In genomic region chr16:30775381-30776099, GRCh38 we compare ENCODE assay signal across 8 cellular contexts. TPM values are rescaled to one million over a fixed set of nuclear protein-coding genes. Genes with fewer than 3 reads are reported as not detected.
DNase-seq lines count a peak whose midpoint lies in the region; ATAC-seq and TF ChIP-seq lines count a peak whose summit lies in the region.

No MANE protein-coding gene starts in this region.

- ATAC-seq in GM21367 (IDR thresholded peaks at IDR 0.05; ENCODE audit: unreplicated experiment) (peak; percentile 46), GM21717 (IDR thresholded peaks at IDR 0.05; ENCODE audit: unreplicated experiment) (no peak)

- no peaks in the 10 kb centered on the region for H3K27me3 ChIP-seq in CD8-positive, alpha-beta memory T cell (ENCODE audit: insufficient read depth, low read length, poor library complexity, severe bottlenecking)
- H3K27me3 ChIP-seq in MM.1S (replicated peaks; ENCODE audit: insufficient read depth, low read length) (no peaks in the 10 kb centered on the region), hepatocyte (no peaks in the 10 kb centered on the region)

- no peaks in the 10 kb centered on the region for H3K79me2 ChIP-seq in MM.1S (ENCODE audit: low read length)
- H3K79me2 ChIP-seq in hepatocyte: peaks cover 10% of the 10 kb centered on the region

- peak overlapping the region; percentile 71 for H3K9ac ChIP-seq in MM.1S (ENCODE audit: low read length)

- in situ Hi-C loops in astrocyte of the spinal cord (cut with HindIII; ENCODE audit: low sequenced_read_pairs): loop anchor here (25.0 kb wide), 1 partner anchor 112 kb away; the partner anchor contains the start of genes BCL7C and CTF1

- H3K9me2 ChIP-seq in MM.1S (replicated peaks; ENCODE audit: insufficient read depth, low read length) (no peaks in the 10 kb centered on the region), hepatocyte (replicated peaks; ENCODE audit: insufficient read depth) (no peaks in the 10 kb centered on the region)

- 1% methylated on average over 73 of the region's 75 CpGs for WGBS in hepatocyte (ENCODE audit: low lambda C conversion rate, missing lambda C conversion rate)

- H3K27ac Mint-ChIP-seq in CD8-positive, alpha-beta memory T cell: peak overlapping the region in 6 of 8 donors; percentile 50 to 96 (median 80)
- peak overlapping the region; percentile 75 for H3K27ac Mint-ChIP-seq in T-helper 1 cell treated with Interleukin-12 subunit alpha and Interleukin-12 subunit beta and Interleukin-4 antibody, amounts not matched to agents 30 μg/mL and 1 μg/mL, for 36 hours

- H3K9me3 Mint-ChIP-seq in CD8-positive, alpha-beta memory T cell: no peaks in the 10 kb centered on the region
- H3K9me3 Mint-ChIP-seq in T-helper 1 cell treated with Interleukin-12 subunit alpha and Interleukin-12 subunit beta and Interleukin-4 antibody, amounts not matched to agents 30 μg/mL and 1 μg/mL, for 36 hours: no peaks in the 10 kb centered on the region

- peaks cover 19 to 39% (median 20%) of the 10 kb centered on the region in 3 donors for H3K4me1 Mint-ChIP-seq in CD8-positive, alpha-beta memory T cell
- H3K4me1 Mint-ChIP-seq in T-helper 1 cell treated with Interleukin-12 subunit alpha and Interleukin-12 subunit beta and Interleukin-4 antibody, amounts not matched to agents 30 μg/mL and 1 μg/mL, for 36 hours (ENCODE audit: low read depth): peaks cover 27% of the 10 kb centered on the region

- peak; percentile 14 to 60 (median 34) for DNase-seq in CD8-positive, alpha-beta memory T cell
- peak; percentile 64 for DNase-seq in MM.1S
- DNase-seq in astrocyte of the spinal cord (ENCODE audit: low read depth, low spot score): peak; percentile 82
- peak; percentile 89 for DNase-seq in hepatocyte (ENCODE audit: low spot score)
- DNase-seq in putamen (ENCODE audit: low spot score): peak; percentile 83

- peak overlapping the region; percentile 67 for H3K27ac ChIP-seq in CD8-positive, alpha-beta memory T cell (ENCODE audit: low read depth, low read length)
- H3K27ac ChIP-seq in MM.1S (ENCODE audit: low read length) (peak overlapping the region; percentile 11; the same call in 1 of the 2 replicates), hepatocyte (peak overlapping the region; percentile 97)

- no peaks in the 10 kb centered on the region for H3F3A ChIP-seq in MM.1S (ENCODE audit: insufficient read depth, low read length)

- H2AFZ ChIP-seq in MM.1S (ENCODE audit: low read length) (peak overlapping the region; percentile 11), hepatocyte (peak overlapping the region; percentile 22)

- peaks cover 0 to 6% of the 10 kb centered on the region in 2 donors for H3K27me3 Mint-ChIP-seq in CD8-positive, alpha-beta memory T cell
- no peaks in the 10 kb centered on the region for H3K27me3 Mint-ChIP-seq in T-helper 1 cell treated with Interleukin-12 subunit alpha and Interleukin-12 subunit beta and Interleukin-4 antibody, amounts not matched to agents 30 μg/mL and 1 μg/mL, for 36 hours (ENCODE audit: low read depth)

- peaks cover 4% of the 10 kb centered on the region for H3K4me1 ChIP-seq in CD8-positive, alpha-beta memory T cell (ENCODE audit: insufficient read depth, low read length)
- no peaks in the 10 kb centered on the region for H3K4me1 ChIP-seq in MM.1S (ENCODE audit: low read length)
- peaks cover 19% of the 10 kb centered on the region for H3K4me1 ChIP-seq in hepatocyte (ENCODE audit: insufficient read depth)

- H3K36me3 Mint-ChIP-seq in CD8-positive, alpha-beta memory T cell: peaks cover 0 to 44% (median 11%) of the 10 kb centered on the region in 3 donors
- H3K36me3 Mint-ChIP-seq in T-helper 1 cell treated with Interleukin-12 subunit alpha and Interleukin-12 subunit beta and Interleukin-4 antibody, amounts not matched to agents 30 μg/mL and 1 μg/mL, for 36 hours (ENCODE audit: low read depth): peaks cover 21% of the 10 kb centered on the region

- H3K36me3 ChIP-seq in CD8-positive, alpha-beta memory T cell (ENCODE audit: insufficient read depth, low read length): peaks cover 19% of the 10 kb centered on the region
- no peaks in the 10 kb centered on the region; the same call in 1 of the 2 replicates for H3K36me3 ChIP-seq in MM.1S (replicated peaks; ENCODE audit: insufficient read depth, low read length)
- no peaks in the 10 kb centered on the region for H3K36me3 ChIP-seq in hepatocyte (replicated peaks; ENCODE audit: insufficient read depth, low read depth)

- H3K4me2 ChIP-seq in MM.1S (ENCODE audit: low read depth, low read length) (peak overlapping the region; percentile 93), hepatocyte (peak overlapping the region; percentile 92)

- POLR2A ChIA-PET in CD8-positive, alpha-beta memory T cell (lab: Charles Lee): interaction anchor here (0.6 to 1.4 kb wide), 4 partner anchors 13 to 277 kb away, joined by 3 to 5 read pairs (median 5); partner anchors contain the start of gene PHKG2

- H3K4me3 Mint-ChIP-seq in CD8-positive, alpha-beta memory T cell: peak overlapping the region; percentile 86 to 94 (median 92)
- peak overlapping the region; percentile 89 for H3K4me3 Mint-ChIP-seq in T-helper 1 cell treated with Interleukin-12 subunit alpha and Interleukin-12 subunit beta and Interleukin-4 antibody, amounts not matched to agents 30 μg/mL and 1 μg/mL, for 36 hours

- no peak for TF ChIP-seq CTCF in MM.1S (IDR thresholded peaks at IDR 0.05; ENCODE audit: low read length)
- no peak for TF ChIP-seq CTCF in astrocyte of the spinal cord (IDR thresholded peaks at IDR 0.05; ENCODE audit: low read depth, low read length)
- TF ChIP-seq CTCF in hepatocyte (IDR thresholded peaks at IDR 0.05; ENCODE audit: poor library complexity): no peak

- peak overlapping the region; percentile 77 for H3K4me3 ChIP-seq in CD8-positive, alpha-beta memory T cell (ENCODE audit: low read length)
- peak overlapping the region; percentile 69 for H3K4me3 ChIP-seq in MM.1S (ENCODE audit: low read length)
- H3K4me3 ChIP-seq in astrocyte of the spinal cord (ENCODE audit: low read depth, low read length): peak overlapping the region; percentile 48
- H3K4me3 ChIP-seq in hepatocyte: peak overlapping the region; percentile 50

- CTCF ChIA-PET in CD8-positive, alpha-beta memory T cell (lab: Charles Lee): interaction anchor here (0.6 kb wide), 1 partner anchor 39 kb away, joined by 3 read pairs; no protein-coding TSS in a partner anchor

- H4K20me1 ChIP-seq in MM.1S (ENCODE audit: insufficient read depth, low read length) (no peaks in the 10 kb centered on the region), hepatocyte (ENCODE audit: insufficient read depth, poor library complexity, severe bottlenecking) (no peaks in the 10 kb centered on the region)

- H3K9me3 ChIP-seq in CD8-positive, alpha-beta memory T cell (ENCODE audit: low read length): no peaks in the 10 kb centered on the region
- H3K9me3 ChIP-seq in MM.1S (replicated peaks; ENCODE audit: insufficient read depth, low read length): no peaks in the 10 kb centered on the region
- no peaks in the 10 kb centered on the region for H3K9me3 ChIP-seq in hepatocyte (ENCODE audit: low read depth)

RNA-seq across cellular contexts. Expression of gene ZNF629, which starts 11.5 kb away (rescaled TPM):
- total RNA-seq in CD8-positive, alpha-beta memory T cell: 1 to 10 TPM; 5.6 to 5.7 TPM
- polyA plus RNA-seq in CD8-positive, alpha-beta memory T cell: 1.1 TPM
- 12.2 and 15.6 TPM in 2 replicates for total RNA-seq in hepatocyte
- polyA plus RNA-seq in hepatocyte: 7.7 and 8.7 TPM in 2 replicates

RNA-seq across cellular contexts. Expression of gene RNF40, which starts 13.4 kb away (rescaled TPM):
- total RNA-seq in CD8-positive, alpha-beta memory T cell: 100 to 1,000 TPM; 152 to 157 TPM
- 61.9 TPM for polyA plus RNA-seq in CD8-positive, alpha-beta memory T cell
- total RNA-seq in hepatocyte: 63.5 and 75.3 TPM in 2 replicates
- polyA plus RNA-seq in hepatocyte: 70.4 and 75.6 TPM in 2 replicates

RNA-seq across cellular contexts. Expression of gene CFAP119, which starts 13.7 kb away (rescaled TPM):
- total RNA-seq in CD8-positive, alpha-beta memory T cell: 1 to 10 TPM; 6.5 to 6.9 TPM
- polyA plus RNA-seq in CD8-positive, alpha-beta memory T cell: 0.25 TPM
- total RNA-seq in hepatocyte: 1.3 and 5.0 TPM in 2 replicates
- 4.2 and 6.1 TPM in 2 replicates for polyA plus RNA-seq in hepatocyte

RNA-seq across cellular contexts. Expression of gene PHKG2, which starts 27.3 kb away (rescaled TPM):
- total RNA-seq in CD8-positive, alpha-beta memory T cell: 10 to 100 TPM; 31.8 to 32.2 TPM
- polyA plus RNA-seq in CD8-positive, alpha-beta memory T cell: 47.0 TPM
- total RNA-seq in hepatocyte: 27.5 and 28.0 TPM in 2 replicates
- 39.5 and 45.6 TPM in 2 replicates for polyA plus RNA-seq in hepatocyte

Comparison
In these comparisons a context has a peak if more than half of its experiments do, and no peak if none do; other contexts are left out.
1. DNase-seq: peak in every context shown above with its lines; median percentile 89 in hepatocyte; 83 in putamen; 82 in astrocyte of the spinal cord; 64 in MM.1S; 34 in CD8-positive, alpha-beta memory T cell.
2. H3K27ac ChIP-seq: peak in every context shown above with its lines; median percentile 97 in hepatocyte; 67 in CD8-positive, alpha-beta memory T cell; 11 in MM.1S.